In genomic region chr5:179973391-179973790, GRCh38 we compare ENCODE assay signal across 14 cellular contexts.
"Had no signal": no experiment of that assay in that cellular context is flagged by ENCODE, and none has a peak within 500 bp of the region (broad histone marks: within the 10 kb centered on the region; RNA-seq: fewer than 3 reads in every experiment).

No MANE protein-coding gene starts in this region.

- H3K79me2 ChIP-seq: parathyroid adenoma had no signal

- H3K4me3 Mint-ChIP-seq: activated CD4-positive, alpha-beta T cell treated with anti-CD3 and anti-CD28 coated beads, Interleukin-2, amount 10 ng/mL, durations not matched to agents 7 days and 5 days; activated T-helper 1 cell treated with anti-CD3 and anti-CD28 coated beads, Interleukin-12 subunit alpha, Interleukin-12 subunit beta, Interleukin-2, Interleukin-4 antibody, amounts not matched to agents 30 ng/mL and 10 ng/mL and 1 ng/mL, durations not matched to agents 14 hours and 24 hours and 36 hours had no signal

- H3K4me1 ChIP-seq: parathyroid adenoma, sigmoid colon, upper lobe of right lung had no signal

- H3K9me3 Mint-ChIP-seq: activated CD4-positive, alpha-beta T cell treated with anti-CD3 and anti-CD28 coated beads, Interleukin-2, amount 10 ng/mL, durations not matched to agents 7 days and 5 days; activated T-helper 1 cell treated with anti-CD3 and anti-CD28 coated beads, Interleukin-12 subunit alpha, Interleukin-12 subunit beta, Interleukin-2, Interleukin-4 antibody, amounts not matched to agents 30 ng/mL and 10 ng/mL and 1 ng/mL, durations not matched to agents 14 hours and 24 hours and 36 hours had no signal

- DNase-seq: activated CD4-positive, alpha-beta T cell treated with anti-CD3 and anti-CD28 coated beads, Interleukin-2, amount 10 ng/mL, durations not matched to agents 7 days and 5 days; anterior cingulate cortex; dermis blood vessel endothelial cell; erythroblast; left cardiac atrium; lower lobe of right lung; sigmoid colon; spleen; upper lobe of right lung had no signal

- H3K4me3 ChIP-seq: gastroesophageal sphincter, lower lobe of right lung, sigmoid colon, spleen, thoracic aorta, upper lobe of right lung had no signal

- H3K9me3 ChIP-seq: gastroesophageal sphincter, lower lobe of right lung, neutrophil, sigmoid colon, spleen, thoracic aorta, upper lobe of right lung had no signal

- H3K27ac ChIP-seq: gastroesophageal sphincter, lower lobe of right lung, neutrophil, parathyroid adenoma, sigmoid colon, spleen, thoracic aorta, upper lobe of right lung had no signal

- H3K27me3 Mint-ChIP-seq: activated CD4-positive, alpha-beta T cell treated with anti-CD3 and anti-CD28 coated beads, Interleukin-2, amount 10 ng/mL, durations not matched to agents 7 days and 5 days had no signal

- H3K27ac Mint-ChIP-seq: activated CD4-positive, alpha-beta T cell treated with anti-CD3 and anti-CD28 coated beads, Interleukin-2, amount 10 ng/mL, durations not matched to agents 7 days and 5 days; activated T-helper 1 cell treated with anti-CD3 and anti-CD28 coated beads, Interleukin-12 subunit alpha, Interleukin-12 subunit beta, Interleukin-2, Interleukin-4 antibody, amounts not matched to agents 30 ng/mL and 10 ng/mL and 1 ng/mL, durations not matched to agents 14 hours and 24 hours and 36 hours had no signal

- H2AFZ ChIP-seq: parathyroid adenoma had no signal

- H3K9ac ChIP-seq: parathyroid adenoma had no signal

- H3K27me3 ChIP-seq: gastroesophageal sphincter, neutrophil, sigmoid colon, spleen, upper lobe of right lung had no signal
